1 cellular context compared by ENCODE assay signal in the genomic region with DNA sequence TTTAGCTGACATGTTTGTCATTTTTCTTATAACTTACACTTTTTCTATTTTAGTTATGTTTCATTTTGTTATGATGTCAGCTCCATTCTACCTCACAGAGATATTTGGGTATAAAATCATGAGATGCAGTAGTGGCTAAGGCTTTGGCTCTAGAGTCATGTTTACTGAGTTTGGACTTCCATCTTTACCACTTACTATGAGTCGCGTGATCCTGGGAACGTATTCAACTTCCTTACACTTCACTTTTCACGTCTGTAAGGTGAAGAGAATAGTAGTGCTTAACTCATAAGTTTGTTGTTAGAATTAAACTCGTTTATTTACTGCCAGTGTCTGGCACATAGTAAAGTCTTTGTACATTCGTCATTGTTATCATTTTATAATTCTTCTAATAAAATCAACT.
TF ChIP-seq lines count a peak whose summit lies in the region.

No MANE protein-coding gene starts in this region.

TF ChIP-seq in IMR-90, 13 proteins besides CTCF, POLR2A, EP300 and RAD21:
- TF ChIP-seq MAZ (IDR thresholded peaks at IDR 0.05; ENCODE audit: borderline replicate concordance, low read depth, low read length): no peak
